ENCODE assay signal across 33 cellular contexts in genomic region chr11:89267660-89268302, GRCh38.
"Had no signal": no experiment of that assay in that cellular context is flagged by ENCODE, and none has a peak within 500 bp of the region (broad histone marks: within the 10 kb centered on the region; RNA-seq: fewer than 3 reads in every experiment).

No MANE protein-coding gene starts in this region.

- H3K4me1 ChIP-seq: Peyer's patch, SJSA1 had no signal

- H3K36me3 ChIP-seq: brain microvascular endothelial cell, cardiac muscle cell, Peyer's patch, SJSA1 had no signal

- DNase-seq: activated CD4-positive, alpha-beta memory T cell treated with anti-CD3 and anti-CD28 coated beads, Interleukin-2, amount 10 ng/mL, durations not matched to agents 7 days and 5 days; activated CD4-positive, alpha-beta T cell treated with anti-CD3 and anti-CD28 coated beads for 4 hours; activated CD4-positive, alpha-beta T cell treated with anti-CD3 and anti-CD28 coated beads, Interleukin-2, amount 50 U/mL, for 1 hour; activated CD4-positive, CD25-positive, alpha-beta regulatory T cell treated with anti-CD3 and anti-CD28 coated beads, Interleukin-2, amount 50 U/mL, for 72 hours; activated CD8-positive, alpha-beta memory T cell treated with anti-CD3 and anti-CD28 coated beads for 24 hours; activated CD8-positive, alpha-beta memory T cell treated with anti-CD3 and anti-CD28 coated beads, Interleukin-2, amount 10 ng/mL, durations not matched to agents 7 days and 5 days; activated CD8-positive, alpha-beta memory T cell treated with anti-CD3 and anti-CD28 coated beads, Interleukin-2, amount 50 U/mL, for 48 hours; activated effector memory CD4-positive, alpha-beta T cell treated with anti-CD3 and anti-CD28 coated beads, Interleukin-2, amount 50 U/mL, for 16 hours; activated naive CD4-positive, alpha-beta T cell; activated naive CD4-positive, alpha-beta T cell treated with anti-CD3 and anti-CD28 coated beads, Interleukin-2, amount 50 U/mL, for 16 hours; activated naive CD8-positive, alpha-beta T cell treated with anti-CD3 and anti-CD28 coated beads for 36 hours; activated T-cell treated with anti-CD3 and anti-CD28 coated beads, Interleukin-2, amount 50 U/mL, for 48 hours; amniotic stem cell; aorta; brain microvascular endothelial cell; Karpas-422; KBM-7; NCI-H1105; NCI-H1417 treated with DMSO at 0.1 percent for 48 hours; NCI-H187 treated with DMSO at 0.1 percent for 48 hours; NCI-H226; NCI-H446 treated with DMSO at 0.1 percent for 48 hours; NCI-H526; NCI-H82; NK-92 treated with Interleukin-12 subunit alpha and Interleukin-12 subunit beta, amount 100 ng/mL, for 24 hours; PC-3; Peyer's patch; RPMI8226; SHP77 treated with DMSO at 0.1 percent for 48 hours; SK-N-SH had no signal

- ATAC-seq: activated CD8-positive, alpha-beta memory T cell treated with anti-CD3 and anti-CD28 coated beads, Interleukin-2, amount 10 ng/mL, durations not matched to agents 7 days and 5 days; PC-3; WTC11 had no signal

- H3K27me3 ChIP-seq: brain microvascular endothelial cell, cardiac muscle cell, Peyer's patch, SJSA1 had no signal

- H3K27ac ChIP-seq: brain microvascular endothelial cell, cardiac muscle cell, Peyer's patch, SJSA1 had no signal

- H3K4me3 ChIP-seq: cardiac muscle cell, Peyer's patch, SJSA1 had no signal

- H3K9me3 ChIP-seq: Peyer's patch, SJSA1, SK-N-SH had no signal
